ENCODE assay signal across 1 cellular context in genomic region chr2:99354825-99355224, GRCh38. TPM values are rescaled to one million over a fixed set of nuclear protein-coding genes. Genes with fewer than 3 reads are reported as not detected.
"Had no signal": no experiment of that assay in that cellular context is flagged by ENCODE, and none has a peak within 500 bp of the region (broad histone marks: within the 10 kb centered on the region; RNA-seq: fewer than 3 reads in every experiment).

No MANE protein-coding gene starts in this region.

RNA-seq across cellular contexts. Expression of gene LYG1, which starts 53.8 kb away (rescaled TPM):
- total RNA-seq: GM23248 had no signal
